Comparison of ENCODE assay signal across 23 cellular contexts in the genomic region with DNA sequence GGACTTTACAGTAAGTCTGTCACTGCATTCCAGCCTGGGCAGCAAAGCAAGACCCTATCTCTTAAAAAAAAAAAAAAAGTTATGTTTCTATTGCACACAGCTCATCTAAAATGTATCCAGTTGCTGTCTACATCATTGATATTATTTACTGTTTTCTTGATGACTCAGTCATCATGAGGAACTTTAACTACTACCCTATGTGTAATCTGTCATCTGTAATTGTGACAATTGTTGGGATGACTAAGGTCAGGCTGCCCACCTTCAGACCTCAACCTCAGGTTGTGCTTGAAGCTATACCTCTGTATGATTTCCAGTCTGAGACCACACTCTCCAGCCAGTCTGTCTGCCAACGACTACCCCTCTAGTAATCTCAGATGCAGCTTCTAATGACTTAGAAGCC. TPM values are rescaled to one million over a fixed set of nuclear protein-coding genes. Genes with fewer than 3 reads are reported as not detected.
A peak's percentile ranks its signal among the peaks of the same experiment; 100 is the strongest.
DNase-seq lines count a peak whose midpoint lies in the region; ATAC-seq and TF ChIP-seq lines count a peak whose summit lies in the region.
"Had no signal": no experiment of that assay in that cellular context is flagged by ENCODE, and none has a peak within 500 bp of the region (broad histone marks: within the 10 kb centered on the region; RNA-seq: fewer than 3 reads in every experiment).

No MANE protein-coding gene starts in this region.

- 63% methylated on average over 1 of the region's 1 CpG for WGBS in SK-N-SH (ENCODE audit: low lambda C conversion rate)

- no peaks in the 10 kb centered on the region for H3K9me3 ChIP-seq in SK-N-SH
- H3K9me3 ChIP-seq in PC-3 (ENCODE audit: low read length) = no peaks in the 10 kb centered on the region

- no peak overlapping the region for H3K4me2 ChIP-seq in SK-N-SH
- H3K4me2 ChIP-seq in PC-3 (ENCODE audit: low read length) = no peak overlapping the region
- H3K4me2 ChIP-seq: PC-9 had no signal

- H2AFZ ChIP-seq in SK-N-SH (ENCODE audit: low read depth) (no peak overlapping the region), PC-3 (ENCODE audit: low read length) (no peak overlapping the region)
- H2AFZ ChIP-seq: PC-9 had no signal

- DNase-seq in SK-N-SH = no peak
- DNase-seq in CD1c-positive myeloid dendritic cell (ENCODE audit: extremely low spot score) = peak; percentile 11
- DNase-seq in PC-3 = no peak
- DNase-seq in fibroblast of villous mesenchyme (ENCODE audit: low read depth) = peak; percentile 42
- no peak for DNase-seq in GM19238 (ENCODE audit: insufficient read length, low spot score)
- DNase-seq: 8988T, DMS53, GF-D8, H9, KBM-7, NCI-H1092, NCI-H1436, NCI-H187 treated with DMSO at 0.1 percent for 48 hours, NCI-H2107, NCI-H446 treated with DMSO at 0.1 percent for 48 hours, NCI-H526 treated with DMSO at 0.1 percent for 48 hours, PC-9, RPMI8226, SHP77 had no signal

- H3K9me3 Mint-ChIP-seq in stimulated activated memory B cell treated with anti-CD40 and anti-IgM and Interleukin-4, amounts not matched to agents 10 μg/mL and 1 μg/mL and 100 μg/mL, for 72 hours = no peaks in the 10 kb centered on the region
- H3K9me3 Mint-ChIP-seq: H9 had no signal

- H3K4me1 ChIP-seq in SK-N-SH (ENCODE audit: control insufficient read depth in 1 of 2, insufficient read depth in 2 of 2, low read depth in 1 of 2, low read length in 1 of 2) (peaks cover 0 to 3% of the 10 kb centered on the region in 2 experiments; a peak in 1 of 4 replicates), PC-3 (ENCODE audit: insufficient read depth, low read length) (peaks cover 6% of the 10 kb centered on the region; the same call in 1 of the 2 replicates)

- H3K27ac Mint-ChIP-seq in stimulated activated memory B cell treated with anti-CD40 and anti-IgM and Interleukin-4, amounts not matched to agents 10 μg/mL and 1 μg/mL and 100 μg/mL, for 72 hours = no peak overlapping the region
- H3K27ac Mint-ChIP-seq: H9 had no signal

- POLR2A ChIA-PET in SK-N-SH (lab: Yijun Ruan, JAX) = no interaction called here
- POLR2A ChIA-PET in PC-3 (lab: Charles Lee; ENCODE audit: unreplicated experiment) = no interaction called here

- no peak overlapping the region for H3K4me3 Mint-ChIP-seq in stimulated activated memory B cell treated with anti-CD40 and anti-IgM and Interleukin-4, amounts not matched to agents 10 μg/mL and 1 μg/mL and 100 μg/mL, for 72 hours
- H3K4me3 Mint-ChIP-seq: H9 had no signal

- CTCF ChIA-PET in SK-N-SH (lab: Yijun Ruan, JAX) (interaction anchor here (1.6 to 1.7 kb wide), 2 partner anchors 78 to 245 kb away, joined by 4 to 5 read pairs; no protein-coding TSS in a partner anchor), PC-3 (lab: Charles Lee) (no interaction called here)

- H3K27me3 ChIP-seq in SK-N-SH (ENCODE audit: insufficient read depth) (no peaks in the 10 kb centered on the region), PC-3 (ENCODE audit: low read length) (no peaks in the 10 kb centered on the region)

- TF ChIP-seq CTCF in SK-N-SH (IDR thresholded peaks at IDR 0.05) (no peak), PC-3 (conservative IDR thresholded peaks at IDR 0.05; ENCODE audit: low read depth, low read length) (no peak), fibroblast of villous mesenchyme (IDR thresholded peaks at IDR 0.05; ENCODE audit: insufficient read depth, low read depth, low read length) (no peak)

- no peaks in the 10 kb centered on the region for H3K27me3 Mint-ChIP-seq in stimulated activated memory B cell treated with anti-CD40 and anti-IgM and Interleukin-4, amounts not matched to agents 10 μg/mL and 1 μg/mL and 100 μg/mL, for 72 hours

- H3K27ac ChIP-seq in SK-N-SH (ENCODE audit: low read depth in 2 of 2, low read length in 1 of 2) (no peak overlapping the region), PC-3 (ENCODE audit: low read length) (no peak overlapping the region)
- H3K27ac ChIP-seq: C4-2B, PC-9, SK-N-MC had no signal

- H3K4me3 ChIP-seq in SK-N-SH (ENCODE audit: low read depth in 2 of 2, low read length in 1 of 2) (no peak overlapping the region), PC-3 (ENCODE audit: low read length) (no peak overlapping the region), fibroblast of villous mesenchyme (ENCODE audit: low read depth, low read length) (no peak overlapping the region)
- H3K4me3 ChIP-seq: PC-9, SK-N-MC had no signal

- H3K9me2 ChIP-seq in SK-N-SH = no peaks in the 10 kb centered on the region
- H3K9me2 ChIP-seq in PC-3 (replicated peaks; ENCODE audit: low read length) = no peaks in the 10 kb centered on the region

- no peak; the same call in 2 of the 3 replicates for ATAC-seq in SK-N-SH treated with all-trans-retinoic acid at 6 μM for 48 hours
- peak; percentile 54 for ATAC-seq in PC-3
- no peak for ATAC-seq in stimulated activated memory B cell treated with anti-CD40 and anti-IgM and Interleukin-4, amounts not matched to agents 10 μg/mL and 1 μg/mL and 100 μg/mL, for 72 hours

- no peak for TF ChIP-seq RAD21 in SK-N-SH (IDR thresholded peaks at IDR 0.05; ENCODE audit: low read length)

- H3K79me2 ChIP-seq in SK-N-SH (ENCODE audit: insufficient read depth) (peaks cover 13% of the 10 kb centered on the region; the same call in 1 of the 2 replicates), PC-3 (ENCODE audit: low read length) (peaks cover 67% of the 10 kb centered on the region)

- no peaks in the 10 kb centered on the region for H3F3A ChIP-seq in SK-N-SH (replicated peaks; ENCODE audit: insufficient read depth)
- H3F3A ChIP-seq in PC-3 (ENCODE audit: low read length, unreplicated experiment) = no peaks in the 10 kb centered on the region

- H3K36me3 ChIP-seq in SK-N-SH (replicated peaks in 1 of 2; ENCODE audit: control insufficient read depth in 1 of 2, insufficient read depth in 2 of 2, low read length in 1 of 2) = no peaks in the 10 kb centered on the region
- H3K36me3 ChIP-seq in PC-3 (ENCODE audit: low read depth, low read length) = no peaks in the 10 kb centered on the region

- no peak overlapping the region for H3K9ac ChIP-seq in SK-N-SH
- no peak overlapping the region for H3K9ac ChIP-seq in PC-3 (ENCODE audit: low read length)

- no TSS peak for BruUV-seq in PC-3 (replicated peaks; lab: Mats Ljungman, UMichigan)

- intact Hi-C loops in PC-3 (cut with micrococcal nuclease) = no loop called here

- H4K20me1 ChIP-seq in SK-N-SH (ENCODE audit: insufficient read depth) = no peaks in the 10 kb centered on the region
- peaks cover 5% of the 10 kb centered on the region; the same call in 1 of the 2 replicates for H4K20me1 ChIP-seq in PC-3 (ENCODE audit: low read length)

- TF ChIP-seq EP300 in SK-N-SH (IDR thresholded peaks at IDR 0.05; ENCODE audit: borderline replicate concordance in 1 of 2, low read depth in 1 of 2, low read length in 1 of 2) = no peak

- no peaks in the 10 kb centered on the region for H3K4me1 Mint-ChIP-seq in stimulated activated memory B cell treated with anti-CD40 and anti-IgM and Interleukin-4, amounts not matched to agents 10 μg/mL and 1 μg/mL and 100 μg/mL, for 72 hours

- no peaks in the 10 kb centered on the region for H3K36me3 Mint-ChIP-seq in stimulated activated memory B cell treated with anti-CD40 and anti-IgM and Interleukin-4, amounts not matched to agents 10 μg/mL and 1 μg/mL and 100 μg/mL, for 72 hours

TF ChIP-seq in SK-N-SH, 30 proteins besides CTCF, POLR2A, EP300 and RAD21:
- TF ChIP-seq FOXJ3 (CRISPR knock-in tag; IDR thresholded peaks at IDR 0.05) = no peak
- TF ChIP-seq, protein P1, sequence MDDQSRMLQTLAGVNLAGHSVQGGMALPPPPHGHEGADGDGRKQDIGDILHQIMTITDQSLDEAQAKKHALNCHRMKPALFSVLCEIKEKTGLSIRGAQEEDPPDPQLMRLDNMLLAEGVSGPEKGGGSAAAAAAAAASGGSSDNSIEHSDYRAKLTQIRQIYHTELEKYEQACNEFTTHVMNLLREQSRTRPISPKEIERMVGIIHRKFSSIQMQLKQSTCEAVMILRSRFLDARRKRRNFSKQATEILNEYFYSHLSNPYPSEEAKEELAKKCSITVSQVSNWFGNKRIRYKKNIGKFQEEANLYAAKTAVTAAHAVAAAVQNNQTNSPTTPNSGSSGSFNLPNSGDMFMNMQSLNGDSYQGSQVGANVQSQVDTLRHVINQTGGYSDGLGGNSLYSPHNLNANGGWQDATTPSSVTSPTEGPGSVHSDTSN (IDR thresholded peaks at IDR 0.05) = 0 out of 2 replicates have a peak, but pooled peaks have one; percentile 5

TF ChIP-seq in SK-N-SH treated with all-trans-retinoic acid at 6 μM for 48 hours, 23 proteins besides CTCF, POLR2A, EP300 and RAD21 (continues in another document):
- TF ChIP-seq ZC3H10 (CRISPR knock-in tag; IDR thresholded peaks at IDR 0.05) = no peak
- no peak for TF ChIP-seq OSR1 (CRISPR knock-in tag; IDR thresholded peaks at IDR 0.05)
- TF ChIP-seq ZNF565 (CRISPR knock-in tag; conservative IDR thresholded peaks at IDR 0.05; ENCODE audit: low read depth) = no peak
- no peak for TF ChIP-seq ZFP3 (CRISPR knock-in tag; IDR thresholded peaks at IDR 0.05)
- TF ChIP-seq, protein P2, sequence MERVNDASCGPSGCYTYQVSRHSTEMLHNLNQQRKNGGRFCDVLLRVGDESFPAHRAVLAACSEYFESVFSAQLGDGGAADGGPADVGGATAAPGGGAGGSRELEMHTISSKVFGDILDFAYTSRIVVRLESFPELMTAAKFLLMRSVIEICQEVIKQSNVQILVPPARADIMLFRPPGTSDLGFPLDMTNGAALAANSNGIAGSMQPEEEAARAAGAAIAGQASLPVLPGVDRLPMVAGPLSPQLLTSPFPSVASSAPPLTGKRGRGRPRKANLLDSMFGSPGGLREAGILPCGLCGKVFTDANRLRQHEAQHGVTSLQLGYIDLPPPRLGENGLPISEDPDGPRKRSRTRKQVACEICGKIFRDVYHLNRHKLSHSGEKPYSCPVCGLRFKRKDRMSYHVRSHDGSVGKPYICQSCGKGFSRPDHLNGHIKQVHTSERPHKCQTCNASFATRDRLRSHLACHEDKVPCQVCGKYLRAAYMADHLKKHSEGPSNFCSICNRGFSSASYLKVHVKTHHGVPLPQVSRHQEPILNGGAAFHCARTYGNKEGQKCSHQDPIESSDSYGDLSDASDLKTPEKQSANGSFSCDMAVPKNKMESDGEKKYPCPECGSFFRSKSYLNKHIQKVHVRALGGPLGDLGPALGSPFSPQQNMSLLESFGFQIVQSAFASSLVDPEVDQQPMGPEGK (CRISPR knock-in tag; IDR thresholded peaks at IDR 0.05; ENCODE audit: borderline replicate concordance) = no peak

RNA-seq across cellular contexts. Expression of a gene that starts 15.3 kb away (rescaled TPM):
- polyA plus RNA-seq in SK-N-SH (2012; rRNA removed) = 5.1 and 5.7 TPM in 2 replicates
- 2.6 and 3.9 TPM in 2 replicates for polyA plus RNA-seq in SK-N-SH (2012; cell fraction: cytosol; rRNA removed)
- polyA plus RNA-seq in SK-N-SH (2012; cell fraction: nucleus; rRNA removed) = 31.2 and 31.8 TPM in 2 replicates
- total RNA-seq in PC-3 (2014; rRNA removed) = 13.0 and 16.4 TPM in 2 replicates
- total RNA-seq in fibroblast of villous mesenchyme = 3.5 and 7.3 TPM in 2 replicates

Comparison
In these comparisons a context has a peak if more than half of its experiments do, and no peak if none do; other contexts are left out.
1. DNase-seq: peak in CD1c-positive myeloid dendritic cell (single experiment) and fibroblast of villous mesenchyme (single experiment); none in SK-N-SH (single experiment), PC-3 (single experiment) and GM19238 (single experiment).